In the genomic region with DNA sequence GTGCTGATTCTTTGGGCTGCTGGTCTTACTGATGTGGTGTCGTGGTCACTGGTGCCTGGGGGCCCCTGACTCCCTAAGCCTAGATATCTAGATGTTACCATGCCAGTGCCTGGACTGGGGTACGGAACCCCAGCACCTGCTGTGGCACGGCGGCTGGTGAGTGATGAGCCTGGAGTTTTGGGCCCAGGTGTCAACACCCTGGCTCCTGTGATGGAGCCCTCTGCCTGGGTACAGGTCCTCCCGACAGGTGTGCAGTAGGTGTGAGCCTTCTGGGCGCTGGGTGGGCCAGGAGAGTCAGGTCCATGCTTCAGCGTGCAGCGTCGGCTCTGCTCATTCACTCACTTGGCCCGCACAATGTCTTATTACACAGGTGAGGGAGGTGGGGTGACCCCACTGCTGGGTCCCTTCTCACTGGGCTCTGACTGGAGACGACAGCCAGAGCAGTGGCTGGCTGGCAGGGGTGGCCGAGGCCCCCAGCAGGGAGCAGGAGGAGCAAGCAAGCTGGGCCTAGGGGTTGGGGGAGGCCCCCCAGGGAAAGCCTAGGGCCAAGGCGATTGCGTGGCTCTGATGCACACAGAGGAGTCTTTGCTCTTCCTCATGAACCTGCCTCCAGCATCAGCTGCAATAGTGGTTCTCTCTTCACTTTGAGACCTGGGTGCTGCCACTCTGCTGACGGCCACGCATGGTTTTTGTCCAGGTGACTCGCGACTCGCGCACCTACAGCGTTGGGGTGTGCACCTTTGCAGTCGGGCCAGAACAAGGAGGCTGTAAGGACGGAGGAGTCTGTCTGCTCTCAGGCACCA, we compare ENCODE assay signal across 20 cellular contexts. TPM values are rescaled to one million over a fixed set of nuclear protein-coding genes. Genes with fewer than 3 reads are reported as not detected.
"Had no signal": no experiment of that assay in that cellular context is flagged by ENCODE, and none has a peak within 500 bp of the region (broad histone marks: within the 10 kb centered on the region; RNA-seq: fewer than 3 reads in every experiment).

No MANE protein-coding gene starts in this region.

- H3K4me3 ChIP-seq: coronary artery, esophagus muscularis mucosa, gastroesophageal sphincter, left ventricle myocardium inferior, lung, stomach had no signal

- FAIRE-seq: small intestine had no signal

- H3K4me3 Mint-ChIP-seq: naive B cell; nephron; stimulated activated memory B cell treated with anti-CD40 and anti-IgM and Interleukin-4, amounts not matched to agents 10 μg/mL and 1 μg/mL and 100 μg/mL, for 72 hours had no signal

- H3K4me1 ChIP-seq: esophagus muscularis mucosa, gastroesophageal sphincter, left ventricle myocardium inferior, stomach had no signal

- H3K4me1 Mint-ChIP-seq: nephron; stimulated activated memory B cell treated with anti-CD40 and anti-IgM and Interleukin-4, amounts not matched to agents 10 μg/mL and 1 μg/mL and 100 μg/mL, for 72 hours had no signal

- H3K27me3 Mint-ChIP-seq: naive B cell; stimulated activated memory B cell treated with anti-CD40 and anti-IgM and Interleukin-4, amounts not matched to agents 10 μg/mL and 1 μg/mL and 100 μg/mL, for 72 hours had no signal

- ATAC-seq: gastroesophageal sphincter; stimulated activated memory B cell treated with anti-CD40 and anti-IgM and Interleukin-4, amounts not matched to agents 10 μg/mL and 1 μg/mL and 100 μg/mL, for 72 hours had no signal

- H3K9me3 ChIP-seq: esophagus muscularis mucosa, gastroesophageal sphincter, left ventricle myocardium inferior, stomach had no signal

- H3K27ac ChIP-seq: coronary artery, esophagus muscularis mucosa, gastroesophageal sphincter, left ventricle myocardium inferior, stomach had no signal

- H3K27ac Mint-ChIP-seq: nephron; stimulated activated memory B cell treated with anti-CD40 and anti-IgM and Interleukin-4, amounts not matched to agents 10 μg/mL and 1 μg/mL and 100 μg/mL, for 72 hours had no signal

- H3K27me3 ChIP-seq: esophagus muscularis mucosa, gastroesophageal sphincter, stomach had no signal

- DNase-seq: central memory CD4-positive, alpha-beta T cell; effector CD8-positive, alpha-beta T cell; glutamatergic neuron; islet precursor cell; left ventricle myocardium inferior; mesenchymal stem cell; midbrain; naive B cell; small intestine; stimulated activated CD4-positive, alpha-beta T cell treated with anti-CD3 and anti-CD28 coated beads, Interleukin-4, amount 100 ng/mL, for 1 hour; stimulated activated CD8-positive, alpha-beta memory T cell treated with anti-CD3 and anti-CD28 coated beads, Interleukin-4, amount 100 ng/mL, for 48 hours; stomach; substantia nigra had no signal

- H3K9me3 Mint-ChIP-seq: naive B cell; nephron; stimulated activated memory B cell treated with anti-CD40 and anti-IgM and Interleukin-4, amounts not matched to agents 10 μg/mL and 1 μg/mL and 100 μg/mL, for 72 hours had no signal

RNA-seq across cellular contexts. Expression of a gene that starts 42.5 kb away (rescaled TPM):
- total RNA-seq: dermis microvascular lymphatic vessel endothelial cell had no signal
